10 cellular contexts compared by ENCODE assay signal in genomic region chr17:59370580-59371299, GRCh38. TPM values are rescaled to one million over a fixed set of nuclear protein-coding genes. Genes with fewer than 3 reads are reported as not detected.
DNase-seq lines count a peak whose midpoint lies in the region; ATAC-seq and TF ChIP-seq lines count a peak whose summit lies in the region.
"Had no signal": no experiment of that assay in that cellular context is flagged by ENCODE, and none has a peak within 500 bp of the region (broad histone marks: within the 10 kb centered on the region; RNA-seq: fewer than 3 reads in every experiment).

No MANE protein-coding gene starts in this region.

- peaks cover 3% of the 10 kb centered on the region for H3K36me3 Mint-ChIP-seq in activated naive CD8-positive, alpha-beta T cell treated with anti-CD3 and anti-CD28 coated beads, Interleukin-2, amount 50 U/mL, for 24 hours (ENCODE audit: low read depth)

- H3K36me3 ChIP-seq in lower lobe of right lung (no peaks in the 10 kb centered on the region), stomach (no peaks in the 10 kb centered on the region)
- H3K36me3 ChIP-seq: HAP-1 had no signal

- WGBS in stomach, 5 donors = 60 to 67% (median 64%) methylated on average over 10 of the region's 10 CpGs

- no peak for TF ChIP-seq EP300 in stomach (IDR thresholded peaks at IDR 0.05)

- no peaks in the 10 kb centered on the region for H3K9me3 Mint-ChIP-seq in activated naive CD8-positive, alpha-beta T cell treated with anti-CD3 and anti-CD28 coated beads, Interleukin-2, amount 50 U/mL, for 24 hours

- H3K4me3 ChIP-seq in HL-60 (replicated peaks; ENCODE audit: insufficient read depth, low read length) (no peak overlapping the region), lower lobe of right lung (no peak overlapping the region), stomach (peak overlapping the region in 1 of 4 donors; percentile 10)
- H3K4me3 ChIP-seq: HAP-1 had no signal

- intact Hi-C loops in lower lobe of right lung (cut with DNase I) (no loop called here), stomach (cut with DNase I; ENCODE audit: low total_unique reads) (no loop called here)

- H3K4me1 ChIP-seq in lower lobe of right lung (peaks cover 100% of the 10 kb centered on the region), stomach (peaks cover 92 to 100% (median 99%) of the 10 kb centered on the region in 4 donors)

- peak overlapping the region; percentile 65 for H3K27ac Mint-ChIP-seq in activated naive CD8-positive, alpha-beta T cell treated with anti-CD3 and anti-CD28 coated beads, Interleukin-2, amount 50 U/mL, for 24 hours

- no peak for ATAC-seq in activated naive CD8-positive, alpha-beta T cell treated with anti-CD3 and anti-CD28 coated beads, Interleukin-2, amount 50 U/mL, for 24 hours
- ATAC-seq in lower lobe of right lung = no peak
- ATAC-seq in GM18861 (IDR thresholded peaks at IDR 0.05; ENCODE audit: unreplicated experiment) = no peak

- H3K27me3 ChIP-seq in HL-60 (ENCODE audit: insufficient read depth, poor library complexity, severe bottlenecking) (no peaks in the 10 kb centered on the region), lower lobe of right lung (ENCODE audit: low read depth) (no peaks in the 10 kb centered on the region), stomach (no peaks in the 10 kb centered on the region)

- H3K4me1 Mint-ChIP-seq in activated naive CD8-positive, alpha-beta T cell treated with anti-CD3 and anti-CD28 coated beads, Interleukin-2, amount 50 U/mL, for 24 hours = peaks cover 81% of the 10 kb centered on the region

- no peaks in the 10 kb centered on the region for H3K9me3 ChIP-seq in lower lobe of right lung
- H3K9me3 ChIP-seq in stomach = no peaks in the 10 kb centered on the region
- H3K9me3 ChIP-seq: HAP-1 had no signal

- H3K4me3 Mint-ChIP-seq in activated naive CD8-positive, alpha-beta T cell treated with anti-CD3 and anti-CD28 coated beads, Interleukin-2, amount 50 U/mL, for 24 hours = no peak overlapping the region

- no peak for TF ChIP-seq CTCF in HL-60 (IDR thresholded peaks at IDR 0.05; ENCODE audit: insufficient read depth, low read length)
- TF ChIP-seq CTCF in lower lobe of right lung (IDR thresholded peaks at IDR 0.05) = no peak
- TF ChIP-seq CTCF in stomach (IDR thresholded peaks at IDR 0.05) = no peak

- H3K27ac ChIP-seq in HL-60 (replicated peaks) = peak overlapping the region; percentile 44
- H3K27ac ChIP-seq in lower lobe of right lung = peak overlapping the region; percentile 81
- H3K27ac ChIP-seq in stomach = peak overlapping the region; percentile 81 to 95 (median 85)

- no peak for TF ChIP-seq POLR2A in stomach (IDR thresholded peaks at IDR 0.05)

- no peaks in the 10 kb centered on the region for H3K27me3 Mint-ChIP-seq in activated naive CD8-positive, alpha-beta T cell treated with anti-CD3 and anti-CD28 coated beads, Interleukin-2, amount 50 U/mL, for 24 hours

- DNase-seq in HL-60 (ENCODE audit: low read depth in 1 of 2, low spot score in 1 of 2) = no peak
- DNase-seq in activated naive CD8-positive, alpha-beta T cell treated with anti-CD3 and anti-CD28 coated beads, Interleukin-2, amount 50 U/mL, for 24 hours = no peak
- no peak for DNase-seq in lower lobe of right lung
- DNase-seq in stomach = no peak
- no peak for DNase-seq in SK-N-DZ (ENCODE audit: low spot score)
- DNase-seq in NCI-H2029 treated with DMSO at 0.1 percent for 48 hours (lab: John Stamatoyannopoulos, UW) = no peak
- DNase-seq in GM03348 (ENCODE audit: low spot score) = no peak
- DNase-seq: stimulated activated CD4-positive, alpha-beta T cell treated with anti-CD3 and anti-CD28 coated beads, Interleukin-4, amount 100 ng/mL, for 4 hours had no signal

RNA-seq across cellular contexts. Expression of gene YPEL2, which starts 39.3 kb away (rescaled TPM):
- 22.9 TPM for total RNA-seq in lower lobe of right lung
- 10 to 100 TPM; 22.2 to 60.8 (median 37.8) TPM for total RNA-seq in stomach
- polyA plus RNA-seq in stomach = 10 to 100 TPM in 1 of 3 donors, 1 to 10 TPM in 2; 4.4 to 10.4 (median 9.0) TPM
- polyA plus RNA-seq in SK-N-DZ (2014; cell fraction: cytosol; rRNA removed) = 5.8 and 6.0 TPM in 2 replicates
- 5.7 and 7.3 TPM in 2 replicates for polyA plus RNA-seq in SK-N-DZ (2014; cell fraction: nucleus; rRNA removed)
